Comparison of ENCODE assay signal across 9 cellular contexts in genomic region chr2:115160523-115161521, GRCh38.
A peak's percentile ranks its signal among the peaks of the same experiment; 100 is the strongest.
DNase-seq lines count a peak whose midpoint lies in the region; ATAC-seq and TF ChIP-seq lines count a peak whose summit lies in the region.
"Had no signal": no experiment of that assay in that cellular context is flagged by ENCODE, and none has a peak within 500 bp of the region (broad histone marks: within the 10 kb centered on the region; RNA-seq: fewer than 3 reads in every experiment).

No MANE protein-coding gene starts in this region.

- no peak for TF ChIP-seq POLR2A in Peyer's patch (IDR thresholded peaks at IDR 0.05)

- ATAC-seq in activated CD8-positive, alpha-beta memory T cell treated with anti-CD3 and anti-CD28 coated beads, Interleukin-2, amount 10 ng/mL, durations not matched to agents 7 days and 5 days: no peak
- ATAC-seq in GM19324 (IDR thresholded peaks at IDR 0.05; ENCODE audit: low FRiP score, unreplicated experiment) (no peak), GM18519 (IDR thresholded peaks at IDR 0.05; ENCODE audit: low FRiP score, unreplicated experiment) (no peak), GM21737 (IDR thresholded peaks at IDR 0.05; ENCODE audit: unreplicated experiment) (no peak)

- no peak for DNase-seq in activated CD8-positive, alpha-beta memory T cell treated with anti-CD3 and anti-CD28 coated beads, Interleukin-2, amount 10 ng/mL, durations not matched to agents 7 days and 5 days
- no peak for DNase-seq in activated CD8-positive, alpha-beta memory T cell treated with anti-CD3 and anti-CD28 coated beads, Interleukin-2, amount 50 U/mL, for 4 hours
- DNase-seq in Peyer's patch: peak in 2 of 3 donors; percentile 55 to 70
- DNase-seq in islet precursor cell: peak; percentile 80
- DNase-seq in superior temporal gyrus (ENCODE audit: extremely low spot score): peak; percentile 39

- H3K4me1 Mint-ChIP-seq in activated CD8-positive, alpha-beta memory T cell treated with anti-CD3 and anti-CD28 coated beads, Interleukin-2, amount 10 ng/mL, durations not matched to agents 7 days and 5 days: peaks cover 5% of the 10 kb centered on the region

- H3K27ac ChIP-seq in Peyer's patch: peak overlapping the region in 1 of 4 donors; percentile 32
- H3K27ac ChIP-seq: BLaER1 had no signal

- peaks cover 5% of the 10 kb centered on the region for H3K36me3 Mint-ChIP-seq in activated CD8-positive, alpha-beta memory T cell treated with anti-CD3 and anti-CD28 coated beads, Interleukin-2, amount 10 ng/mL, durations not matched to agents 7 days and 5 days

- peak overlapping the region; percentile 68 for H3K27ac Mint-ChIP-seq in activated CD8-positive, alpha-beta memory T cell treated with anti-CD3 and anti-CD28 coated beads, Interleukin-2, amount 10 ng/mL, durations not matched to agents 7 days and 5 days

- peaks cover 0 to 9% (median 0%) of the 10 kb centered on the region in 4 donors for H3K4me1 ChIP-seq in Peyer's patch
- H3K4me1 ChIP-seq: BLaER1 had no signal

- CTCF ChIA-PET in activated CD8-positive, alpha-beta memory T cell treated with anti-CD3 and anti-CD28 coated beads, Interleukin-2, amount 10 ng/mL, durations not matched to agents 7 days and 5 days (lab: Charles Lee): no interaction called here

- no peak overlapping the region for H3K4me3 Mint-ChIP-seq in activated CD8-positive, alpha-beta memory T cell treated with anti-CD3 and anti-CD28 coated beads, Interleukin-2, amount 10 ng/mL, durations not matched to agents 7 days and 5 days

- peaks cover 26% of the 10 kb centered on the region for H3K27me3 Mint-ChIP-seq in activated CD8-positive, alpha-beta memory T cell treated with anti-CD3 and anti-CD28 coated beads, Interleukin-2, amount 10 ng/mL, durations not matched to agents 7 days and 5 days

- no peaks in the 10 kb centered on the region for H3K9me3 ChIP-seq in Peyer's patch

- H3K27me3 ChIP-seq in Peyer's patch: peaks cover 0 to 10% of the 10 kb centered on the region in 2 donors
- H3K27me3 ChIP-seq: BLaER1 had no signal

- H3K36me3 ChIP-seq in Peyer's patch: no peaks in the 10 kb centered on the region
- H3K36me3 ChIP-seq: BLaER1 had no signal

- TF ChIP-seq CTCF in Peyer's patch (IDR thresholded peaks at IDR 0.05): no peak

- H3K4me3 ChIP-seq in Peyer's patch: peak overlapping the region in 3 of 4 donors; percentile 20 to 65 (median 63)
- H3K4me3 ChIP-seq: BLaER1 had no signal

- peaks cover 2% of the 10 kb centered on the region for H3K9me3 Mint-ChIP-seq in activated CD8-positive, alpha-beta memory T cell treated with anti-CD3 and anti-CD28 coated beads, Interleukin-2, amount 10 ng/mL, durations not matched to agents 7 days and 5 days (ENCODE audit: low read depth)

Comparison
In these comparisons a context has a peak if more than half of its experiments do, and no peak if none do; other contexts are left out.
1. DNase-seq: peak in Peyer's patch (2 of 3), islet precursor cell (single experiment) and superior temporal gyrus (single experiment); none in activated CD8-positive, alpha-beta memory T cell treated with anti-CD3 and anti-CD28 coated beads, Interleukin-2, amount 10 ng/mL, durations not matched to agents 7 days and 5 days (single experiment) and activated CD8-positive, alpha-beta memory T cell treated with anti-CD3 and anti-CD28 coated beads, Interleukin-2, amount 50 U/mL, for 4 hours (single experiment).